Comparison of ENCODE assay signal across 5 cellular contexts in genomic region chr7:91492317-91492716, GRCh38.
"Had no signal": no experiment of that assay in that cellular context is flagged by ENCODE, and none has a peak within 500 bp of the region (broad histone marks: within the 10 kb centered on the region; RNA-seq: fewer than 3 reads in every experiment).

No MANE protein-coding gene starts in this region.

- DNase-seq: IMR-90, KBM-7, KG1 had no signal

- FAIRE-seq: HTR-8/SVneo had no signal

- H3K27ac ChIP-seq: HL-60 had no signal
